In the genomic region with DNA sequence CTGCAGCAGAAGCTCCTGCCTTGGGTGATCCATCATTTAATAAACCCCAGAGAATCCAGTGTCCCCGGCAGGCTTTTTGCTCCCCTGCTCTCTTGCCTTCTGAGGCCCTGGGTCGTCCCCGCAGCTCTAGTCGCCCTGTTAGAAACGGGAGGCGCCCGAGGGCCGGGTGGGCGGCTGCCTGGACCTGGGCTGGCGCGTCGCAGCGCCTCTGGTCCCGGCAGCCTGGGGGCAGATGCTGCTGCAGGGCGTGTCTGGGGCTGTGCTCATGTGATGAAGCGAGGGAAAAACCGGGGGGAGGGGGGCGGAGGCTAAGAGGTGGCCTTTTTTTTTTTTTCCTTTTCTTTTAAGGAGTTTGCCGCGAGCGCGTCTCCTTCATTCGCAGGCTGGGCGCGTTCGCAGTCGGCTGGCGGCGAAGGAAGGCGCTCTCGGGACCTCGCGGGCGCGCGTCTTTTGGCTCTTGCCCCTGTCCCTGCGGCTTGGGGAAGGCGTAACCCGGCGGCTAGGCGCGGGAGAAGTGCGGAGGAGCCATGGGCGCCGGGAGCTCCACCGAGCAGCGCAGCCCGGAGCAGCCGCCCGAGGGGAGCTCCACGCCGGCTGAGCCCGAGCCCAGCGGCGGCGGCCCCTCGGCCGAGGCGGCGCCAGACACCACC, we compare ENCODE assay signal across 8 cellular contexts. TPM values are rescaled to one million over a fixed set of nuclear protein-coding genes. Genes with fewer than 3 reads are reported as not detected.
DNase-seq lines count a peak whose midpoint lies in the region; ATAC-seq and TF ChIP-seq lines count a peak whose summit lies in the region.

No MANE protein-coding gene starts in this region.

- ATAC-seq in HG03442 (IDR thresholded peaks at IDR 0.05; ENCODE audit: unreplicated experiment), result peak; percentile 57
- peak in 2 of 4 experiments; percentile 38 to 39 for ATAC-seq in T-cell (replicated peaks in 1 of 4)
- peak; percentile 39 for ATAC-seq in left colon
- no peak for ATAC-seq in HG03520 (IDR thresholded peaks at IDR 0.05; ENCODE audit: unreplicated experiment)

- H3K27ac ChIP-seq in BLaER1 treated with 17β-estradiol and CSF1 and Interleukin-3, amounts not matched to agents 10 nM and 100 nM, result peak overlapping the region in 10 of 11 experiments; percentile 48 to 92 (median 90); a peak in 19 of 22 replicates
- H3K27ac ChIP-seq in coronary artery, result peak overlapping the region; percentile 94 to 98

- peaks cover 0 to 44% (median 4%) of the 10 kb centered on the region in 11 experiments; a peak in 12 of 22 replicates for H4K20me1 ChIP-seq in BLaER1 treated with 17β-estradiol and CSF1 and Interleukin-3, amounts not matched to agents 10 nM and 100 nM

- H3K4me1 Mint-ChIP-seq in T-cell, result peaks cover 0 to 18% (median 14%) of the 10 kb centered on the region in 3 donors

- H3K27me3 ChIP-seq in BLaER1 treated with 17β-estradiol and CSF1 and Interleukin-3, amounts not matched to agents 10 nM and 100 nM, result no peaks in the 10 kb centered on the region; a peak in 1 of 22 replicates

- POLR2A ChIA-PET in T-cell (lab: Charles Lee), result interaction anchor here in 1 of 2 donors (0.7 kb wide), 1 partner anchor 348 kb away, joined by 11 read pairs; no protein-coding TSS in a partner anchor

- peak overlapping the region; percentile 72 to 95 (median 91); a peak in 21 of 22 replicates for H3K9ac ChIP-seq in BLaER1 treated with 17β-estradiol and CSF1 and Interleukin-3, amounts not matched to agents 10 nM and 100 nM

- H3K27me3 Mint-ChIP-seq in T-cell, result peaks cover 60 to 63% of the 10 kb centered on the region in 2 donors

- no peaks in the 10 kb centered on the region for H3K9me3 Mint-ChIP-seq in T-cell

- peaks cover 21 to 83% (median 74%) of the 10 kb centered on the region in 10 experiments for H3K4me1 ChIP-seq in BLaER1 treated with 17β-estradiol and CSF1 and Interleukin-3, amounts not matched to agents 10 nM and 100 nM

- CTCF ChIA-PET in T-cell (lab: Charles Lee), result no interaction called here

- intact Hi-C loops in left colon (cut with DNase I, micrococcal nuclease), result loop anchor here in 1 of 2 donors (10.0 kb wide), 1 partner anchor 225 kb away; no protein-coding TSS in a partner anchor

- peak overlapping the region; percentile 65 to 72 (median 70) for H3K4me3 Mint-ChIP-seq in T-cell

- H3K27ac Mint-ChIP-seq in T-cell, result no peak overlapping the region

- peak overlapping the region; percentile 80 to 97 (median 92) for H3K4me2 ChIP-seq in BLaER1 treated with 17β-estradiol and CSF1 and Interleukin-3, amounts not matched to agents 10 nM and 100 nM

- peak in 4 of 34 experiments; percentile 0 to 8 (median 5) for DNase-seq in T-cell
- peak; percentile 89 for DNase-seq in coronary artery (ENCODE audit: low spot score)
- peak; percentile 60 to 79 for DNase-seq in left colon
- peak; percentile 75 for DNase-seq in stimulated activated CD4-positive, alpha-beta T cell treated with anti-CD3 and anti-CD28 coated beads, Interleukin-15, amount 100 ng/mL, for 24 hours
- DNase-seq in LoVo (ENCODE audit: low spot score), result no peak

- TF ChIP-seq CTCF in coronary artery (IDR thresholded peaks at IDR 0.05), result no peak

- H3K36me3 Mint-ChIP-seq in T-cell, result no peaks in the 10 kb centered on the region

- peak overlapping the region; percentile 70 to 98 (median 88) for H3K4me3 ChIP-seq in BLaER1 treated with 17β-estradiol and CSF1 and Interleukin-3, amounts not matched to agents 10 nM and 100 nM
- peak overlapping the region; percentile 87 for H3K4me3 ChIP-seq in coronary artery

- H3K36me3 ChIP-seq in BLaER1 treated with 17β-estradiol and CSF1 and Interleukin-3, amounts not matched to agents 10 nM and 100 nM, result peaks cover 0 to 17% (median 0%) of the 10 kb centered on the region in 11 experiments; a peak in 6 of 22 replicates

- no peaks in the 10 kb centered on the region for H3K9me3 ChIP-seq in BLaER1 treated with 17β-estradiol and CSF1 and Interleukin-3, amounts not matched to agents 10 nM and 100 nM (replicated peaks in 1 of 11)

RNA-seq across cellular contexts. Expression of a gene that starts 0.4 kb away (rescaled TPM):
- 1 to 10 TPM in 3 of 5 donors, under 1 TPM in 2; 0.16 to 1.8 (median 1.2) TPM for total RNA-seq in T-cell
- total RNA-seq in left colon, result 10 to 100 TPM in 1 of 2 donors, 1 to 10 TPM in 1; 9.4 to 25.2 TPM
